In the genomic region with DNA sequence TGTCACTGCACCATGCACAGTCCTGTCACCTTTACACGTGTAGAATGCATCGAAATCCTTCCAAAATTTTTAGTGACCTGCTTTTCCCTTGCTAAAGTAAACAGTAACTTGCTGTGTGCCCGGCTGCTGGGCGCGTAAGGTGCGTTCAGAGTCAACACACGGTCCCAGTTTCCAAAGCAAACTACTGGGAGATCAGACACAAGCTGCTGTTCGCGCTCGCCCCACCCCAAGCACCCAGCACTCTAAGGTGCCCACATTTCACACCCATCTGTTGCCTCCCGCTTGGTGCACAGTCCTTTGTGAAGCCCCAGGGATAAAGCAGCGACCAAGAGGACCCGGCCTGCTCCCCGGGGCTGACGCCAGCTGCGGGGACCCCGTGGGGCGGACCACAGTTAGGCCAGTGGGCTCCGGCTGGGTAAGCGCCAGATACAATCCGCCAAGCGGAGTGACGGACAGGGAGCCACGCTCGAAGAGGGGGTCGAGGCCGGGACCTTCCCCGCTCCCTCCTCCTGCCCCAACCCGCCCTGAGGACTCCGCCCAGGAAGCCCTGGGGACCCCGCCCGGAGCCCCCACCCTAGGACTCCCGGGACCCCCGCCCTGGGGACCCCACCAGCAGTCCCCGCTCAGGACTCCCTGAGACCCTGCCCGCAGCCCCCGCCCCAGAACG, we compare ENCODE assay signal across 8 cellular contexts. TPM values are rescaled to one million over a fixed set of nuclear protein-coding genes. Genes with fewer than 3 reads are reported as not detected.
DNase-seq lines count a peak whose midpoint lies in the region; ATAC-seq, FAIRE-seq and TF ChIP-seq lines count a peak whose summit lies in the region.

No MANE protein-coding gene starts in this region.

- in situ Hi-C loops in T47D (cut with HindIII; ENCODE audit: low pct_unique_long_range_greater_than_20kb, low sequenced_read_pairs) = no loop called here

- peaks cover 13% of the 10 kb centered on the region for H3K4me1 Mint-ChIP-seq in stimulated activated memory B cell treated with anti-CD40 and anti-IgM and Interleukin-4, amounts not matched to agents 10 μg/mL and 1 μg/mL and 100 μg/mL, for 72 hours

- ATAC-seq in GM18907 (IDR thresholded peaks at IDR 0.05; ENCODE audit: unreplicated experiment) (peak; percentile 34), HG03159 (IDR thresholded peaks at IDR 0.05; ENCODE audit: unreplicated experiment) (peak; percentile 25)
- peak; percentile 9 for ATAC-seq in stimulated activated memory B cell treated with anti-CD40 and anti-IgM and Interleukin-4, amounts not matched to agents 10 μg/mL and 1 μg/mL and 100 μg/mL, for 72 hours

- POLR2A ChIA-PET in AG04449 (lab: Yijun Ruan, JAX) = no interaction called here

- peak overlapping the region; percentile 62 for H3K4me3 Mint-ChIP-seq in stimulated activated memory B cell treated with anti-CD40 and anti-IgM and Interleukin-4, amounts not matched to agents 10 μg/mL and 1 μg/mL and 100 μg/mL, for 72 hours

- TF ChIP-seq CTCF in AG04449 (IDR thresholded peaks at IDR 0.05; ENCODE audit: insufficient read depth, low read length, missing control alignments) = no peak
- no peak for TF ChIP-seq CTCF in kidney epithelial cell (IDR thresholded peaks at IDR 0.05; ENCODE audit: insufficient read depth, low read length, poor library complexity, severe bottlenecking)

- H3K27me3 Mint-ChIP-seq in stimulated activated memory B cell treated with anti-CD40 and anti-IgM and Interleukin-4, amounts not matched to agents 10 μg/mL and 1 μg/mL and 100 μg/mL, for 72 hours = no peaks in the 10 kb centered on the region

- no peaks in the 10 kb centered on the region for H3K36me3 ChIP-seq in kidney epithelial cell (ENCODE audit: control insufficient read depth, insufficient read depth, low read length)

- no peaks in the 10 kb centered on the region for H3K36me3 Mint-ChIP-seq in stimulated activated memory B cell treated with anti-CD40 and anti-IgM and Interleukin-4, amounts not matched to agents 10 μg/mL and 1 μg/mL and 100 μg/mL, for 72 hours

- H3K27ac Mint-ChIP-seq in stimulated activated memory B cell treated with anti-CD40 and anti-IgM and Interleukin-4, amounts not matched to agents 10 μg/mL and 1 μg/mL and 100 μg/mL, for 72 hours = no peak overlapping the region

- FAIRE-seq in HTR-8/SVneo (lab: Jason Lieb, UNC) = no peak

- no peaks in the 10 kb centered on the region for H3K27me3 ChIP-seq in kidney epithelial cell (ENCODE audit: control insufficient read depth, insufficient read depth, low read length)

- no peaks in the 10 kb centered on the region for H3K9me3 Mint-ChIP-seq in stimulated activated memory B cell treated with anti-CD40 and anti-IgM and Interleukin-4, amounts not matched to agents 10 μg/mL and 1 μg/mL and 100 μg/mL, for 72 hours

- CTCF ChIA-PET in AG04449 (lab: Yijun Ruan, JAX) = interaction anchor here (1.6 to 6.7 kb wide), 3 partner anchors 7 to 18 kb away, joined by 8 to 63 read pairs (median 9); no protein-coding TSS in a partner anchor

- no peak for DNase-seq in AG04449 (ENCODE audit: low read depth, low spot score)
- DNase-seq in RPMI8226 = peak; percentile 32
- DNase-seq in T47D (ENCODE audit: low read depth in 1 of 2, low spot score in 1 of 2) = peak; percentile 32 to 38
- DNase-seq in kidney epithelial cell (ENCODE audit: low read depth) = no peak
- no peak for DNase-seq in HTR-8/SVneo (ENCODE audit: insufficient read length, low spot score)

- H3K4me3 ChIP-seq in AG04449 (ENCODE audit: low read depth, low read length) (peak overlapping the region; percentile 74), kidney epithelial cell (ENCODE audit: low read depth, low read length) (peak overlapping the region; percentile 87)

RNA-seq across cellular contexts. Expression of a gene that starts 0.6 kb away (rescaled TPM):
- total RNA-seq in kidney epithelial cell = 19.4 and 24.4 TPM in 2 replicates

RNA-seq across cellular contexts. Expression of a gene that starts 33.4 kb away (rescaled TPM):
- total RNA-seq in kidney epithelial cell = 344 and 351 TPM in 2 replicates

Comparison
In these comparisons a context has a peak if more than half of its experiments do, and no peak if none do; other contexts are left out.
1. DNase-seq: peak in RPMI8226 (single experiment) and T47D (2 of 2); none in AG04449 (single experiment), kidney epithelial cell (single experiment) and HTR-8/SVneo (single experiment).
2. Peak in every context shown above with its lines, with median percentiles within 50 percentile points of each other: ATAC-seq.